Comparison of ENCODE assay signal across 8 cellular contexts in the genomic region with DNA sequence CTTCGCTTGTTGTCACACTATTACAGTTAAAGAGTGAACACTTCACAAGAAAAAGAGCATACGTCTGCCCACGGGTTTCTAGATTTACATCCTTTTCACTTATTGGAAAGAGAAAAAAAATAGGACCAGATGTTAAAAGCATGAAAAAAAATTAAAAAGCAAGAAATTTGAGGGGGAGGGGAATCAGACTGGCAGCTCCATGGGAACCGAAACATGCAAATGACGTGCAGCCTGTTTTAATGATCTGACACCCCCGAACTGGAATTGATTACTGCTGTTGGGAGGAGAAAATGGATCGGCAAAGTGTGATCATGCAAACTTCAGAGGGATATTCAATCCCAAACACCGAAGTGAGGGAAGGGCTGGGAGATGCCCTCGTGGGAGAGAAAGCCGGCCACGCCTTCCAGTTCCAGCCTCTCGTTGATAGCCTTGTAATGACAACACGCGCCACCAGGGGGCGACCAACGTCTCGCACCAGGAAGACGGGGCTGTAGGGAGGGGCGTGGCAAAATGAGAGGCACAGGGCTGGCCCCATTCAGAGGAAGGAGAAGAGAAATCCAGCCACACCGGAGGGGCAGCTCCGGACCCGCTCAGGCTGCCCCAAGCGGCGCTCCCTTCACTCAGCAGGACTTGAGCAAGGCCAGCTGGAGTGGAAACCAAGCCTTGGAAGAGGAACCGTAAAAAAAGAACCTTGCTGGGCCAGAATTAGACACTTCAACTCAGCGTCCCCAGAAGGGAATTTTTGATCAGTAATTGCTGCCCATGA. TPM values are rescaled to one million over a fixed set of nuclear protein-coding genes. Genes with fewer than 3 reads are reported as not detected.
DNase-seq lines count a peak whose midpoint lies in the region; ATAC-seq and TF ChIP-seq lines count a peak whose summit lies in the region.

No MANE protein-coding gene starts in this region.

- DNase-seq in CD8-positive, alpha-beta memory T cell = peak; percentile 83 to 94 (median 89)
- peak; percentile 87 for DNase-seq in NCI-H774 (lab: John Stamatoyannopoulos, UW)
- DNase-seq in activated CD4-positive, alpha-beta memory T cell treated with anti-CD3 and anti-CD28 coated beads for 36 hours = peak; percentile 95
- DNase-seq in lung (ENCODE audit: low spot score) = peak; percentile 95
- peak; percentile 83 to 92 (median 91) for DNase-seq in stimulated activated CD4-positive, alpha-beta T cell treated with anti-CD3 and anti-CD28 coated beads, TNF-alpha, amount 100 ng/mL, for 48 hours (ENCODE audit: low read depth in 3 of 3)

- TF ChIP-seq CTCF in lung (IDR thresholded peaks at IDR 0.05; ENCODE audit: control extremely low read depth, extremely low read depth) = peak; percentile 84

- H3K4me3 Mint-ChIP-seq in CD8-positive, alpha-beta memory T cell = peak overlapping the region in 6 of 7 donors; percentile 3 to 75 (median 68)
- H3K4me3 Mint-ChIP-seq in activated CD4-positive, alpha-beta memory T cell treated with anti-CD3 and anti-CD28 coated beads for 36 hours = peak overlapping the region; percentile 62

- H3K9me3 ChIP-seq in CD8-positive, alpha-beta memory T cell (ENCODE audit: low read length) = no peaks in the 10 kb centered on the region
- H3K9me3 ChIP-seq in duodenal mucosa (ENCODE audit: control insufficient read depth in 1 of 2, low read length in 2 of 2) = no peaks in the 10 kb centered on the region
- no peaks in the 10 kb centered on the region for H3K9me3 ChIP-seq in lung (ENCODE audit: control insufficient read depth in 2 of 2, insufficient read depth in 1 of 2, low read length in 1 of 2)

- H3K9me3 Mint-ChIP-seq in CD8-positive, alpha-beta memory T cell = no peaks in the 10 kb centered on the region
- no peaks in the 10 kb centered on the region for H3K9me3 Mint-ChIP-seq in activated CD4-positive, alpha-beta memory T cell treated with anti-CD3 and anti-CD28 coated beads for 36 hours

- H3K4me3 ChIP-seq in CD8-positive, alpha-beta memory T cell (ENCODE audit: low read length) = peak overlapping the region; percentile 51
- H3K4me3 ChIP-seq in duodenal mucosa (ENCODE audit: low read depth in 1 of 2, low read length in 2 of 2) = peak overlapping the region; percentile 47 to 53
- H3K4me3 ChIP-seq in lung = no peak overlapping the region

- 12 to 14% methylated on average over 26 of the region's 26 CpGs for WGBS in lung, 2 donors

- no peaks in the 10 kb centered on the region for H3K27me3 ChIP-seq in CD8-positive, alpha-beta memory T cell (ENCODE audit: insufficient read depth, low read length, poor library complexity, severe bottlenecking)
- H3K27me3 ChIP-seq in duodenal mucosa (ENCODE audit: control insufficient read depth in 1 of 2, insufficient read depth in 2 of 2, low read length in 2 of 2) = peaks cover 0 to 3% of the 10 kb centered on the region in 2 donors
- no peaks in the 10 kb centered on the region for H3K27me3 ChIP-seq in lung (ENCODE audit: control insufficient read depth, insufficient read depth)

- no peaks in the 10 kb centered on the region for H3K36me3 Mint-ChIP-seq in CD8-positive, alpha-beta memory T cell
- no peaks in the 10 kb centered on the region for H3K36me3 Mint-ChIP-seq in activated CD4-positive, alpha-beta memory T cell treated with anti-CD3 and anti-CD28 coated beads for 36 hours

- no peak overlapping the region for H3K9ac ChIP-seq in duodenal mucosa (ENCODE audit: low read depth in 1 of 2, low read length in 2 of 2)

- POLR2A ChIA-PET in CD8-positive, alpha-beta memory T cell (lab: Charles Lee) = no interaction called here
- POLR2A ChIA-PET in activated CD4-positive, alpha-beta memory T cell treated with anti-CD3 and anti-CD28 coated beads for 36 hours (lab: Charles Lee) = no interaction called here

- H3K36me3 ChIP-seq in CD8-positive, alpha-beta memory T cell (ENCODE audit: insufficient read depth, low read length) = no peaks in the 10 kb centered on the region
- H3K36me3 ChIP-seq in duodenal mucosa (ENCODE audit: control insufficient read depth in 1 of 2, insufficient read depth in 2 of 2, low read length in 2 of 2) = no peaks in the 10 kb centered on the region
- H3K36me3 ChIP-seq in lung (ENCODE audit: control insufficient read depth in 2 of 2, insufficient read depth in 2 of 2, low read length in 2 of 2) = no peaks in the 10 kb centered on the region

- CTCF ChIA-PET in CD8-positive, alpha-beta memory T cell (lab: Charles Lee) = interaction anchor here (0.6 to 2.1 kb wide), 15 partner anchors 8 to 775 kb away, joined by 3 to 10 read pairs (median 3); no protein-coding TSS in a partner anchor
- CTCF ChIA-PET in activated CD4-positive, alpha-beta memory T cell treated with anti-CD3 and anti-CD28 coated beads for 36 hours (lab: Charles Lee) = interaction anchor here (0.7 to 5.7 kb wide), 16 partner anchors 9 to 432 kb away, joined by 3 to 40 read pairs (median 4); no protein-coding TSS in a partner anchor

- peaks cover 10 to 11% (median 11%) of the 10 kb centered on the region in 3 donors for H3K4me1 Mint-ChIP-seq in CD8-positive, alpha-beta memory T cell
- peaks cover 16% of the 10 kb centered on the region for H3K4me1 Mint-ChIP-seq in activated CD4-positive, alpha-beta memory T cell treated with anti-CD3 and anti-CD28 coated beads for 36 hours (ENCODE audit: low read depth)

- peaks cover 22 to 31% of the 10 kb centered on the region in 2 donors for H3K27me3 Mint-ChIP-seq in CD8-positive, alpha-beta memory T cell
- H3K27me3 Mint-ChIP-seq in activated CD4-positive, alpha-beta memory T cell treated with anti-CD3 and anti-CD28 coated beads for 36 hours = peaks cover 11% of the 10 kb centered on the region

- ATAC-seq in GM19455 (IDR thresholded peaks at IDR 0.05; ENCODE audit: unreplicated experiment) (peak; percentile 97), HG03565 (IDR thresholded peaks at IDR 0.05; ENCODE audit: unreplicated experiment) (peak; percentile 87), lung (ENCODE audit: insufficient read depth, low FRiP score) (peak; percentile 99)

- no peak overlapping the region for H3K27ac ChIP-seq in CD8-positive, alpha-beta memory T cell (ENCODE audit: low read depth, low read length)
- H3K27ac ChIP-seq in duodenal mucosa (ENCODE audit: low read depth, low read length) = no peak overlapping the region
- H3K27ac ChIP-seq in lung (ENCODE audit: low read depth in 1 of 2, low read length in 1 of 2) = no peak overlapping the region

- peaks cover 4% of the 10 kb centered on the region for H3K4me1 ChIP-seq in CD8-positive, alpha-beta memory T cell (ENCODE audit: insufficient read depth, low read length)
- H3K4me1 ChIP-seq in duodenal mucosa (ENCODE audit: control insufficient read depth in 1 of 2, insufficient read depth in 2 of 2, low read length in 2 of 2) (peaks cover 4 to 5% of the 10 kb centered on the region in 2 donors), lung (ENCODE audit: control insufficient read depth in 2 of 2, insufficient read depth in 2 of 2, low read length in 2 of 2) (peaks cover 0 to 1% of the 10 kb centered on the region in 2 donors)

- intact Hi-C loops in activated CD4-positive, alpha-beta memory T cell treated with anti-CD3 and anti-CD28 coated beads for 36 hours (cut with micrococcal nuclease) = loop anchor here (1.0 kb wide), 3 partner anchors 15 to 431 kb away; no protein-coding TSS in a partner anchor

- peak overlapping the region in 1 of 8 donors; percentile 14 for H3K27ac Mint-ChIP-seq in CD8-positive, alpha-beta memory T cell
- H3K27ac Mint-ChIP-seq in activated CD4-positive, alpha-beta memory T cell treated with anti-CD3 and anti-CD28 coated beads for 36 hours = no peak overlapping the region

RNA-seq across cellular contexts. Expression of gene SYT13, which starts 53.8 kb away (rescaled TPM):
- not detected for total RNA-seq in CD8-positive, alpha-beta memory T cell
- not detected for polyA plus RNA-seq in CD8-positive, alpha-beta memory T cell
- not detected for total RNA-seq in activated CD4-positive, alpha-beta memory T cell treated with anti-CD3 and anti-CD28 coated beads for 36 hours
- total RNA-seq in lung = 1 to 10 TPM in 1 of 2 donors, under 1 TPM in 1; 0.25 to 6.2 TPM
- polyA plus RNA-seq in lung = under 1 TPM; 0.06 to 0.08 TPM
